In genomic region chr5:159459951-159460538, GRCh38 we compare ENCODE assay signal across 12 cellular contexts.
DNase-seq lines count a peak whose midpoint lies in the region; ATAC-seq and TF ChIP-seq lines count a peak whose summit lies in the region.
"Had no signal": no experiment of that assay in that cellular context is flagged by ENCODE, and none has a peak within 500 bp of the region (broad histone marks: within the 10 kb centered on the region; RNA-seq: fewer than 3 reads in every experiment).

No MANE protein-coding gene starts in this region.

- H3K36me3 Mint-ChIP-seq in CD4-positive, CD25-positive, alpha-beta regulatory T cell: no peaks in the 10 kb centered on the region

- DNase-seq in CD4-positive, CD25-positive, alpha-beta regulatory T cell: no peak
- DNase-seq in NOMO-1 treated with dmso at 0.1 percent for 144 hours (lab: John Stamatoyannopoulos, UW; ENCODE audit: unreplicated experiment) (peak; percentile 62), fibroblast of peridontal ligament (ENCODE audit: extremely low read depth) (peak; percentile 89), GM10248 (ENCODE audit: extremely low spot score) (no peak), dermis blood vessel endothelial cell (no peak), activated gamma-delta T cell (lab: John Stamatoyannopoulos, UW) (no peak)
- DNase-seq: activated effector memory CD4-positive, alpha-beta T cell treated with anti-CD3 and anti-CD28 coated beads, Interleukin-2, amount 50 U/mL, for 16 hours; nephron progenitor cell had no signal

- CTCF ChIA-PET in GM10248 (lab: Yijun Ruan, JAX): no interaction called here

- TF ChIP-seq CTCF in GM10248 (IDR thresholded peaks at IDR 0.05; ENCODE audit: control extremely low read depth, extremely low read depth, low read depth, missing control alignments): no peak

- no peak overlapping the region for H3K27ac Mint-ChIP-seq in CD4-positive, CD25-positive, alpha-beta regulatory T cell
- H3K27ac Mint-ChIP-seq: nephron progenitor cell had no signal

- H3K4me3 Mint-ChIP-seq in CD4-positive, CD25-positive, alpha-beta regulatory T cell: no peak overlapping the region
- H3K4me3 Mint-ChIP-seq: nephron progenitor cell had no signal

- H3K27ac ChIP-seq in CD4-positive, CD25-positive, alpha-beta regulatory T cell (ENCODE audit: insufficient read depth, low read length, poor library complexity, severe bottlenecking): no peak overlapping the region
- H3K27ac ChIP-seq: SK-N-MC had no signal

- POLR2A ChIA-PET in GM10248 (lab: Yijun Ruan, JAX): no interaction called here

- peaks cover 6 to 15% (median 9%) of the 10 kb centered on the region in 4 donors for H3K4me1 Mint-ChIP-seq in CD4-positive, CD25-positive, alpha-beta regulatory T cell

- peaks cover 0 to 2% (median 0%) of the 10 kb centered on the region in 7 donors for H3K9me3 Mint-ChIP-seq in CD4-positive, CD25-positive, alpha-beta regulatory T cell
- H3K9me3 Mint-ChIP-seq: nephron progenitor cell had no signal

- H3K9me3 ChIP-seq in CD4-positive, CD25-positive, alpha-beta regulatory T cell (ENCODE audit: control insufficient read depth in 2 of 2, low read length in 2 of 2): no peaks in the 10 kb centered on the region
- H3K9me3 ChIP-seq: HAP-1 had no signal

- H3K4me1 ChIP-seq in CD4-positive, CD25-positive, alpha-beta regulatory T cell (ENCODE audit: control insufficient read depth, insufficient read depth, low read length, poor library complexity, severe bottlenecking): peaks cover 6% of the 10 kb centered on the region
- H3K4me1 ChIP-seq: HAP-1 had no signal

- H3K36me3 ChIP-seq in CD4-positive, CD25-positive, alpha-beta regulatory T cell (ENCODE audit: control insufficient read depth, insufficient read depth, low read length): no peaks in the 10 kb centered on the region
- H3K36me3 ChIP-seq: HAP-1 had no signal

- peaks cover 9% of the 10 kb centered on the region for H3K27me3 ChIP-seq in CD4-positive, CD25-positive, alpha-beta regulatory T cell (ENCODE audit: control insufficient read depth, insufficient read depth, low read length)

- peaks cover 9% of the 10 kb centered on the region for H3K27me3 Mint-ChIP-seq in CD4-positive, CD25-positive, alpha-beta regulatory T cell

- peak; percentile 22 for ATAC-seq in CD4-positive, CD25-positive, alpha-beta regulatory T cell (ENCODE audit: low read depth in 2 of 2)
- ATAC-seq in GM19463 (IDR thresholded peaks at IDR 0.05; ENCODE audit: unreplicated experiment) (peak; percentile 18), HG03469 (IDR thresholded peaks at IDR 0.05; ENCODE audit: unreplicated experiment) (no peak)

- no peak overlapping the region for H3K4me3 ChIP-seq in CD4-positive, CD25-positive, alpha-beta regulatory T cell (ENCODE audit: low read depth, low read length)
- H3K4me3 ChIP-seq: HAP-1, SK-N-MC had no signal

Comparison
In these comparisons a context has a peak if more than half of its experiments do, and no peak if none do; other contexts are left out.
1. DNase-seq: peak in NOMO-1 treated with dmso at 0.1 percent for 144 hours (single experiment) and fibroblast of peridontal ligament (single experiment); none in CD4-positive, CD25-positive, alpha-beta regulatory T cell (0 of 3), GM10248 (single experiment), dermis blood vessel endothelial cell (single experiment) and activated gamma-delta T cell (single experiment).